Comparison of ENCODE assay signal across 1 cellular context in the genomic region with DNA sequence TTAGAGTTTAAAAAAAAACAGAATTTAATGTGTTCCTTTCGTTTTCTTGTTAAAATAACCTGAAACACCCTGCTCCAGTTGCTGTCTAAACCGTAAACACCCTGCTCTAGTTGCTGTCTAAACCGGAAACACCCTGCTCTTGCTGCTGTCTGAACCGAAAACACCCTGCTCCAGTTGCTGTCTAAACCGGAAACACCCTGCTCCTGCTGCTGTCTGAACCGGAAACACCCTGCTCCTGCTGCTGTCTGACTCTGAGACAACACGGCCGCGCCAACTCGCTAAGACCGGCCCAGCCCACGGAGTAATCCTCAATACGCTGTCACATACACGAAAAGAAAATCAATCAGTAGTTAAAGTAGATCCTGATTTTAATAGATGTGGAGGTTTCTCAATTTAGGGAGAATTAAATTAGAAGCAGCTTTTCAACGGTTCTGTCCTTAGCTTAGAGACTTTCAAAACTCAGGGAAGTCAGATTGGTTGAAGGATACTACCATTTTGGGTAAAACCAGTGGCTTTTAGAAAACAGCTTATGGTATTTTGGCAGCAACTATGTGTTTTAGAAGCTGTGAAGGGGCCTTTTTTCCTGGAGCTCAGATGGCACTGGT.
TF ChIP-seq lines count a peak whose summit lies in the region.

No MANE protein-coding gene starts in this region.

TF ChIP-seq in K562, 482 proteins besides CTCF, POLR2A, EP300 and RAD21 (continued from another document):
- TF ChIP-seq, protein P1, sequence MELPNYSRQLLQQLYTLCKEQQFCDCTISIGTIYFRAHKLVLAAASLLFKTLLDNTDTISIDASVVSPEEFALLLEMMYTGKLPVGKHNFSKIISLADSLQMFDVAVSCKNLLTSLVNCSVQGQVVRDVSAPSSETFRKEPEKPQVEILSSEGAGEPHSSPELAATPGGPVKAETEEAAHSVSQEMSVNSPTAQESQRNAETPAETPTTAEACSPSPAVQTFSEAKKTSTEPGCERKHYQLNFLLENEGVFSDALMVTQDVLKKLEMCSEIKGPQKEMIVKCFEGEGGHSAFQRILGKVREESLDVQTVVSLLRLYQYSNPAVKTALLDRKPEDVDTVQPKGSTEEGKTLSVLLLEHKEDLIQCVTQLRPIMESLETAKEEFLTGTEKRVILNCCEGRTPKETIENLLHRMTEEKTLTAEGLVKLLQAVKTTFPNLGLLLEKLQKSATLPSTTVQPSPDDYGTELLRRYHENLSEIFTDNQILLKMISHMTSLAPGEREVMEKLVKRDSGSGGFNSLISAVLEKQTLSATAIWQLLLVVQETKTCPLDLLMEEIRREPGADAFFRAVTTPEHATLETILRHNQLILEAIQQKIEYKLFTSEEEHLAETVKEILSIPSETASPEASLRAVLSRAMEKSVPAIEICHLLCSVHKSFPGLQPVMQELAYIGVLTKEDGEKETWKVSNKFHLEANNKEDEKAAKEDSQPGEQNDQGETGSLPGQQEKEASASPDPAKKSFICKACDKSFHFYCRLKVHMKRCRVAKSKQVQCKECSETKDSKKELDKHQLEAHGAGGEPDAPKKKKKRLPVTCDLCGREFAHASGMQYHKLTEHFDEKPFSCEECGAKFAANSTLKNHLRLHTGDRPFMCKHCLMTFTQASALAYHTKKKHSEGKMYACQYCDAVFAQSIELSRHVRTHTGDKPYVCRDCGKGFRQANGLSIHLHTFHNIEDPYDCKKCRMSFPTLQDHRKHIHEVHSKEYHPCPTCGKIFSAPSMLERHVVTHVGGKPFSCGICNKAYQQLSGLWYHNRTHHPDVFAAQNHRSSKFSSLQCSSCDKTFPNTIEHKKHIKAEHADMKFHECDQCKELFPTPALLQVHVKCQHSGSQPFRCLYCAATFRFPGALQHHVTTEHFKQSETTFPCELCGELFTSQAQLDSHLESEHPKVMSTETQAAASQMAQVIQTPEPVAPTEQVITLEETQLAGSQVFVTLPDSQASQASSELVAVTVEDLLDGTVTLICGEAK (IDR thresholded peaks at IDR 0.05): peak; percentile 87
- TF ChIP-seq, protein P1 (CRISPR knock-in tag; IDR thresholded peaks at IDR 0.05): no peak
- TF ChIP-seq PCBP2 (IDR thresholded peaks at IDR 0.05; ENCODE audit: low read depth, low read length, poor library complexity, severe bottlenecking): no peak
- TF ChIP-seq NR2C1 (IDR thresholded peaks at IDR 0.05): peak; percentile 44; the same call in 1 of the 2 replicates
- peak; percentile 57; the same call in 1 of the 2 replicates for TF ChIP-seq NR2C1 (tag; IDR thresholded peaks at IDR 0.05)
- peak; percentile 90 for TF ChIP-seq GABPA (tag; conservative IDR thresholded peaks at IDR 0.05; ENCODE audit: low read depth)
- no peak for TF ChIP-seq MEF2A (IDR thresholded peaks at IDR 0.05; ENCODE audit: control insufficient read depth, low read depth, low read length)
- peak; percentile 31; the same call in 1 of the 2 replicates for TF ChIP-seq ELF1 (tag; IDR thresholded peaks at IDR 0.05)
- TF ChIP-seq NR2C2 (CRISPR knock-in tag; IDR thresholded peaks at IDR 0.05): no peak
- TF ChIP-seq NR2C2 (tag; IDR thresholded peaks at IDR 0.05): peak; percentile 87
- no peak for TF ChIP-seq ZNF134 (CRISPR knock-in tag; conservative IDR thresholded peaks at IDR 0.05)
- TF ChIP-seq GABPB1 (CRISPR knock-in tag; IDR thresholded peaks at IDR 0.05): peak; percentile 71; the same call in 1 of the 2 replicates
- TF ChIP-seq CXXC5 (CRISPR knock-in tag; IDR thresholded peaks at IDR 0.05): 0 out of 2 replicates have a peak, but pooled peaks have one; percentile 23
- no peak for TF ChIP-seq MECOM (CRISPR knock-in tag; IDR thresholded peaks at IDR 0.05)
- TF ChIP-seq MYBL2 (IDR thresholded peaks at IDR 0.05; ENCODE audit: low read depth): no peak
- no peak for TF ChIP-seq MYBL2 (CRISPR knock-in tag; IDR thresholded peaks at IDR 0.05; ENCODE audit: borderline replicate concordance)
- peak; percentile 70 for TF ChIP-seq KLF16 (IDR thresholded peaks at IDR 0.05)
